8 cellular contexts compared by ENCODE assay signal in genomic region chr21:41816583-41817165, GRCh38. TPM values are rescaled to one million over a fixed set of nuclear protein-coding genes. Genes with fewer than 3 reads are reported as not detected.
DNase-seq lines count a peak whose midpoint lies in the region; ATAC-seq and TF ChIP-seq lines count a peak whose summit lies in the region.

No MANE protein-coding gene starts in this region.

- WGBS in esophagus squamous epithelium, 2 donors: 25 to 34% methylated on average over 5 to 9 of the region's 12 CpGs

- H3K27me3 ChIP-seq in NT2/D1 (ENCODE audit: insufficient read depth, insufficient read length): no peaks in the 10 kb centered on the region
- H3K27me3 ChIP-seq in esophagus squamous epithelium: no peaks in the 10 kb centered on the region

- H3K4me3 Mint-ChIP-seq in natural killer cell treated with Interleukin-12 subunit alpha and Interleukin-12 subunit beta and Interleukin-15 and Interleukin-18, amount 100 ng/mL, for 72 hours: no peak overlapping the region

- no peak overlapping the region for H3K4me3 ChIP-seq in NT2/D1 (ENCODE audit: insufficient read length, low read depth)
- no peak overlapping the region for H3K4me3 ChIP-seq in esophagus squamous epithelium

- TF ChIP-seq CTCF in esophagus squamous epithelium (IDR thresholded peaks at IDR 0.05): peak in 5 of 6 experiments; percentile 67 to 72 (median 70)

- DNase-seq in EH (ENCODE audit: low read depth) (peak; percentile 59), NT2/D1 (ENCODE audit: low read depth, low spot score) (peak; percentile 66), activated T-cell treated with anti-CD3 and anti-CD28 coated beads for 24 hours (ENCODE audit: low read depth) (peak; percentile 47), esophagus squamous epithelium (lab: John Stamatoyannopoulos, UW) (no peak), OCI-M2 (lab: John Stamatoyannopoulos, UW; ENCODE audit: unreplicated experiment) (no peak)
- no peak for DNase-seq in natural killer cell treated with Interleukin-12 subunit alpha and Interleukin-12 subunit beta and Interleukin-15 and Interleukin-18, amount 100 ng/mL, for 72 hours (ENCODE audit: low spot score)
- peak; percentile 9 to 69 (median 36) for DNase-seq in stimulated activated naive CD4-positive, alpha-beta T cell (lab: John Stamatoyannopoulos, UW)

- ATAC-seq in HG02571 (IDR thresholded peaks at IDR 0.05; ENCODE audit: unreplicated experiment): peak; percentile 56
- ATAC-seq in natural killer cell treated with Interleukin-12 subunit alpha and Interleukin-12 subunit beta and Interleukin-15 and Interleukin-18, amount 100 ng/mL, for 72 hours: peak; percentile 36 to 64

- H3K36me3 ChIP-seq in NT2/D1 (ENCODE audit: insufficient read depth, insufficient read length, low read length) (peaks cover 61% of the 10 kb centered on the region), esophagus squamous epithelium (peaks cover 0 to 70% (median 0%) of the 10 kb centered on the region in 3 donors)

- no peaks in the 10 kb centered on the region for H3K9me3 Mint-ChIP-seq in natural killer cell treated with Interleukin-12 subunit alpha and Interleukin-12 subunit beta and Interleukin-15 and Interleukin-18, amount 100 ng/mL, for 72 hours

- TF ChIP-seq POLR2A in esophagus squamous epithelium (IDR thresholded peaks at IDR 0.05): no peak

- H3K27me3 Mint-ChIP-seq in natural killer cell treated with Interleukin-12 subunit alpha and Interleukin-12 subunit beta and Interleukin-15 and Interleukin-18, amount 100 ng/mL, for 72 hours: no peaks in the 10 kb centered on the region

- peak overlapping the region in 2 of 4 donors; percentile 6 to 30 for H3K27ac ChIP-seq in esophagus squamous epithelium

- peaks cover 0 to 2% of the 10 kb centered on the region in 2 donors for H3K4me1 Mint-ChIP-seq in natural killer cell treated with Interleukin-12 subunit alpha and Interleukin-12 subunit beta and Interleukin-15 and Interleukin-18, amount 100 ng/mL, for 72 hours (ENCODE audit: low read depth in 2 of 2)

- peak overlapping the region in 1 of 2 donors; percentile 33 for H3K27ac Mint-ChIP-seq in natural killer cell treated with Interleukin-12 subunit alpha and Interleukin-12 subunit beta and Interleukin-15 and Interleukin-18, amount 100 ng/mL, for 72 hours

- H3K4me1 ChIP-seq in NT2/D1 (ENCODE audit: insufficient read depth, insufficient read length) (peaks cover 10% of the 10 kb centered on the region), esophagus squamous epithelium (peaks cover 0 to 8% (median 0%) of the 10 kb centered on the region in 3 donors)

- intact Hi-C loops in esophagus squamous epithelium (cut with DNase I): loop anchor here (5.0 kb wide), 1 partner anchor 204 kb away; no protein-coding TSS in a partner anchor

- H3K9ac ChIP-seq in NT2/D1 (ENCODE audit: insufficient read length, low read depth): no peak overlapping the region

- H3K9me3 ChIP-seq in NT2/D1 (ENCODE audit: insufficient read depth, low read length) (no peaks in the 10 kb centered on the region), esophagus squamous epithelium (no peaks in the 10 kb centered on the region)

- H3K36me3 Mint-ChIP-seq in natural killer cell treated with Interleukin-12 subunit alpha and Interleukin-12 subunit beta and Interleukin-15 and Interleukin-18, amount 100 ng/mL, for 72 hours: peaks cover 8% of the 10 kb centered on the region

RNA-seq across cellular contexts. Expression of gene RIPK4, which starts 49.8 kb away (rescaled TPM):
- total RNA-seq in esophagus squamous epithelium: 10 to 100 TPM; 41.1 to 93.5 (median 68.8) TPM
- total RNA-seq in natural killer cell treated with Interleukin-12 subunit alpha and Interleukin-12 subunit beta and Interleukin-15 and Interleukin-18, amount 100 ng/mL, for 72 hours: under 1 TPM in 1 of 2 donors, not detected in 1; 0.11 TPM

Comparison
In these comparisons a context has a peak if more than half of its experiments do, and no peak if none do; other contexts are left out.
1. DNase-seq: peak in EH (single experiment), NT2/D1 (single experiment), activated T-cell treated with anti-CD3 and anti-CD28 coated beads for 24 hours (single experiment) and stimulated activated naive CD4-positive, alpha-beta T cell (6 of 6); none in esophagus squamous epithelium (single experiment), natural killer cell treated with Interleukin-12 subunit alpha and Interleukin-12 subunit beta and Interleukin-15 and Interleukin-18, amount 100 ng/mL, for 72 hours (single experiment) and OCI-M2 (single experiment).
2. RNA of gene RIPK4, which starts 49.8 kb away (total RNA-seq): 41.1 to 93.5 TPM in esophagus squamous epithelium; 0.11 TPM in natural killer cell treated with Interleukin-12 subunit alpha and Interleukin-12 subunit beta and Interleukin-15 and Interleukin-18, amount 100 ng/mL, for 72 hours; every median in the first group is over 10 times any median in the second.